15 cellular contexts compared by ENCODE assay signal in genomic region chr12:31922341-31923062, GRCh38. TPM values are rescaled to one million over a fixed set of nuclear protein-coding genes. Genes with fewer than 3 reads are reported as not detected.
DNase-seq lines count a peak whose midpoint lies in the region; ATAC-seq, FAIRE-seq and TF ChIP-seq lines count a peak whose summit lies in the region.
"Had no signal": no experiment of that assay in that cellular context is flagged by ENCODE, and none has a peak within 500 bp of the region (broad histone marks: within the 10 kb centered on the region; RNA-seq: fewer than 3 reads in every experiment).

No MANE protein-coding gene starts in this region.

- ATAC-seq in left cardiac atrium = no peak

- peak overlapping the region; percentile 68 for H3K4me3 ChIP-seq in endodermal cell (ENCODE audit: low read length)
- H3K4me3 ChIP-seq in subcutaneous abdominal adipose tissue (ENCODE audit: low read depth in 1 of 5, low read length in 5 of 5) = peak overlapping the region in 4 of 5 donors; percentile 9 to 48 (median 30)
- H3K4me3 ChIP-seq in hepatocyte = no peak overlapping the region
- H3K4me3 ChIP-seq: esophagus muscularis mucosa had no signal

- no peak for DNase-seq in activated naive CD4-positive, alpha-beta T cell treated with anti-CD3 and anti-CD28 coated beads for 36 hours
- peak; percentile 70 for DNase-seq in RCC 7860 (ENCODE audit: low spot score)
- no peak for DNase-seq in endodermal cell
- no peak for DNase-seq in left cardiac atrium
- DNase-seq in hepatocyte (ENCODE audit: low spot score) = no peak
- no peak for DNase-seq in NK-92 treated with Interleukin-12 subunit alpha and Interleukin-12 subunit beta, amount 100 ng/mL, for 24 hours (lab: John Stamatoyannopoulos, UW)
- DNase-seq: activated CD8-positive, alpha-beta memory T cell treated with anti-CD3 and anti-CD28 coated beads for 24 hours; NCI-H345; stimulated activated CD4-positive, alpha-beta T cell treated with anti-CD3 and anti-CD28 coated beads, Interleukin-15, amount 100 ng/mL, for 24 hours; SW 1271 had no signal

- no peak for FAIRE-seq in RCC 7860 (lab: Jason Lieb, UNC)
- FAIRE-seq: islet of Langerhans had no signal

- no peak overlapping the region for H3K4me2 ChIP-seq in hepatocyte

- H3K27me3 ChIP-seq in endodermal cell (ENCODE audit: control insufficient read depth, insufficient read depth, low read length, poor library complexity, severe bottlenecking) (no peaks in the 10 kb centered on the region), subcutaneous abdominal adipose tissue (ENCODE audit: control insufficient read depth in 5 of 5, insufficient read depth in 4 of 5, low read length in 5 of 5) (no peaks in the 10 kb centered on the region), hepatocyte (no peaks in the 10 kb centered on the region)
- H3K27me3 ChIP-seq: esophagus muscularis mucosa had no signal

- H4K20me1 ChIP-seq in hepatocyte (ENCODE audit: insufficient read depth, poor library complexity, severe bottlenecking) = no peaks in the 10 kb centered on the region

- intact Hi-C loops in activated naive CD4-positive, alpha-beta T cell treated with anti-CD3 and anti-CD28 coated beads for 36 hours (cut with micrococcal nuclease) = no loop called here
- intact Hi-C loops in left cardiac atrium (cut with DNase I) = no loop called here

- H3K27ac Mint-ChIP-seq in activated naive CD4-positive, alpha-beta T cell treated with anti-CD3 and anti-CD28 coated beads, Interleukin-2, amount 50 U/mL, for 24 hours = peak overlapping the region; percentile 62
- no peak overlapping the region for H3K27ac Mint-ChIP-seq in activated naive CD4-positive, alpha-beta T cell treated with anti-CD3 and anti-CD28 coated beads for 36 hours
- no peak overlapping the region for H3K27ac Mint-ChIP-seq in endodermal cell
- H3K27ac Mint-ChIP-seq: brain had no signal

- no peaks in the 10 kb centered on the region for H3K36me3 ChIP-seq in endodermal cell (ENCODE audit: control insufficient read depth, insufficient read depth, low read length)
- H3K36me3 ChIP-seq in subcutaneous abdominal adipose tissue (ENCODE audit: control insufficient read depth in 5 of 5, insufficient read depth in 5 of 5, low read length in 5 of 5) = no peaks in the 10 kb centered on the region
- no peaks in the 10 kb centered on the region for H3K36me3 ChIP-seq in hepatocyte (replicated peaks; ENCODE audit: insufficient read depth, low read depth)
- H3K36me3 ChIP-seq: esophagus muscularis mucosa had no signal

- H3K36me3 Mint-ChIP-seq in activated naive CD4-positive, alpha-beta T cell treated with anti-CD3 and anti-CD28 coated beads, Interleukin-2, amount 50 U/mL, for 24 hours = peaks cover 18% of the 10 kb centered on the region
- H3K36me3 Mint-ChIP-seq in activated naive CD4-positive, alpha-beta T cell treated with anti-CD3 and anti-CD28 coated beads for 36 hours (ENCODE audit: low read depth) = peaks cover 18% of the 10 kb centered on the region
- H3K36me3 Mint-ChIP-seq in endodermal cell (ENCODE audit: low read depth) = peaks cover 10% of the 10 kb centered on the region
- H3K36me3 Mint-ChIP-seq: brain had no signal

- no peaks in the 10 kb centered on the region for H3K4me1 ChIP-seq in endodermal cell (ENCODE audit: control insufficient read depth, insufficient read depth, low read length)
- no peaks in the 10 kb centered on the region for H3K4me1 ChIP-seq in subcutaneous abdominal adipose tissue (ENCODE audit: control insufficient read depth in 5 of 5, insufficient read depth in 5 of 5, low read length in 5 of 5)
- H3K4me1 ChIP-seq in hepatocyte (ENCODE audit: insufficient read depth) = no peaks in the 10 kb centered on the region
- H3K4me1 ChIP-seq: esophagus muscularis mucosa had no signal

- H3K9me3 ChIP-seq in endodermal cell (ENCODE audit: control insufficient read depth, low read length) (peaks cover 41% of the 10 kb centered on the region), subcutaneous abdominal adipose tissue (ENCODE audit: control insufficient read depth in 5 of 5, low read length in 5 of 5) (peaks cover 15 to 20% (median 17%) of the 10 kb centered on the region in 5 donors), hepatocyte (ENCODE audit: low read depth) (peaks cover 7% of the 10 kb centered on the region)

- no peak overlapping the region for H3K4me3 Mint-ChIP-seq in activated naive CD4-positive, alpha-beta T cell treated with anti-CD3 and anti-CD28 coated beads, Interleukin-2, amount 50 U/mL, for 24 hours
- H3K4me3 Mint-ChIP-seq in activated naive CD4-positive, alpha-beta T cell treated with anti-CD3 and anti-CD28 coated beads for 36 hours = no peak overlapping the region
- no peak overlapping the region for H3K4me3 Mint-ChIP-seq in endodermal cell
- H3K4me3 Mint-ChIP-seq: brain had no signal

- H3K9me2 ChIP-seq in hepatocyte (replicated peaks; ENCODE audit: insufficient read depth) = no peaks in the 10 kb centered on the region

- TF ChIP-seq CTCF in endodermal cell (conservative IDR thresholded peaks at IDR 0.05) = no peak
- no peak for TF ChIP-seq CTCF in hepatocyte (IDR thresholded peaks at IDR 0.05; ENCODE audit: poor library complexity)

- WGBS in endodermal cell (ENCODE audit: insufficient coverage in 1 of 2, insufficient read length in 1 of 2), 2 experiments = 97 to 100% methylated on average over 1 of the region's 1 CpG
- WGBS in hepatocyte (ENCODE audit: low lambda C conversion rate, missing lambda C conversion rate) = 93% methylated on average over 1 of the region's 1 CpG

- CTCF ChIA-PET in activated naive CD4-positive, alpha-beta T cell treated with anti-CD3 and anti-CD28 coated beads for 36 hours (lab: Charles Lee) = no interaction called here

- no peak overlapping the region for H3K27ac ChIP-seq in endodermal cell (ENCODE audit: low read depth, low read length)
- no peak overlapping the region for H3K27ac ChIP-seq in subcutaneous abdominal adipose tissue (ENCODE audit: low read depth, low read length)
- H3K27ac ChIP-seq in hepatocyte = no peak overlapping the region
- H3K27ac ChIP-seq: esophagus muscularis mucosa had no signal

- peaks cover 21% of the 10 kb centered on the region for H3K4me1 Mint-ChIP-seq in activated naive CD4-positive, alpha-beta T cell treated with anti-CD3 and anti-CD28 coated beads, Interleukin-2, amount 50 U/mL, for 24 hours
- peaks cover 3% of the 10 kb centered on the region for H3K4me1 Mint-ChIP-seq in activated naive CD4-positive, alpha-beta T cell treated with anti-CD3 and anti-CD28 coated beads for 36 hours (ENCODE audit: low read depth)
- no peaks in the 10 kb centered on the region for H3K4me1 Mint-ChIP-seq in endodermal cell
- H3K4me1 Mint-ChIP-seq: brain had no signal

- no peak overlapping the region for H3K9ac ChIP-seq in endodermal cell (ENCODE audit: extremely low read depth, low read length, poor library complexity, severe bottlenecking)
- H3K9ac ChIP-seq in subcutaneous abdominal adipose tissue (ENCODE audit: low read length in 5 of 5) = no peak overlapping the region

- peaks cover 9% of the 10 kb centered on the region for H3K9me3 Mint-ChIP-seq in activated naive CD4-positive, alpha-beta T cell treated with anti-CD3 and anti-CD28 coated beads, Interleukin-2, amount 50 U/mL, for 24 hours
- peaks cover 23% of the 10 kb centered on the region for H3K9me3 Mint-ChIP-seq in activated naive CD4-positive, alpha-beta T cell treated with anti-CD3 and anti-CD28 coated beads for 36 hours
- peaks cover 69% of the 10 kb centered on the region for H3K9me3 Mint-ChIP-seq in endodermal cell

- no peaks in the 10 kb centered on the region for H3K27me3 Mint-ChIP-seq in activated naive CD4-positive, alpha-beta T cell treated with anti-CD3 and anti-CD28 coated beads, Interleukin-2, amount 50 U/mL, for 24 hours
- no peaks in the 10 kb centered on the region for H3K27me3 Mint-ChIP-seq in activated naive CD4-positive, alpha-beta T cell treated with anti-CD3 and anti-CD28 coated beads for 36 hours (ENCODE audit: low read depth)
- no peaks in the 10 kb centered on the region for H3K27me3 Mint-ChIP-seq in endodermal cell (ENCODE audit: insufficient read depth)
- H3K27me3 Mint-ChIP-seq: brain had no signal

- H2AFZ ChIP-seq in hepatocyte = no peak overlapping the region

- H3K79me2 ChIP-seq in hepatocyte = no peaks in the 10 kb centered on the region

RNA-seq across cellular contexts. Expression of gene RESF1, which starts 36.7 kb away (rescaled TPM):
- 10 to 100 TPM; 65.6 to 73.5 TPM for total RNA-seq in activated naive CD4-positive, alpha-beta T cell treated with anti-CD3 and anti-CD28 coated beads for 36 hours
- total RNA-seq in endodermal cell (100 to 1,000 TPM; 152 to 201 TPM), left cardiac atrium (10 to 100 TPM; 19.8 to 31.2 TPM), hepatocyte (63.8 and 91.5 TPM in 2 replicates)
- 42.0 TPM for polyA plus RNA-seq in endodermal cell (2013, experiment 1 of 2)
- 45.3 TPM for polyA plus RNA-seq in endodermal cell (2013, experiment 2 of 2)
- 23.9 and 28.8 TPM in 2 replicates for polyA plus RNA-seq in hepatocyte
